ENCODE assay signal across 8 cellular contexts in genomic region chrX:56728321-56728720, GRCh38. TPM values are rescaled to one million over a fixed set of nuclear protein-coding genes. Genes with fewer than 3 reads are reported as not detected.
DNase-seq lines count a peak whose midpoint lies in the region; ATAC-seq, FAIRE-seq and TF ChIP-seq lines count a peak whose summit lies in the region.

No MANE protein-coding gene starts in this region.

- H2AFZ ChIP-seq in mammary epithelial cell (ENCODE audit: low read depth, low read length): no peak overlapping the region

- peak overlapping the region; percentile 71 for H3K4me2 ChIP-seq in mammary epithelial cell (ENCODE audit: insufficient read depth, low read depth, low read length)

- H3K4me1 ChIP-seq in mammary epithelial cell (ENCODE audit: insufficient read depth, low read length) (no peaks in the 10 kb centered on the region), pancreas (no peaks in the 10 kb centered on the region)

- peak; percentile 47 for FAIRE-seq in pancreas (lab: Jason Lieb, UNC)

- H3K27ac ChIP-seq in mammary epithelial cell (ENCODE audit: insufficient read depth, low read depth, low read length) (no peak overlapping the region), pancreas (no peak overlapping the region)

- H3K9ac ChIP-seq in mammary epithelial cell (ENCODE audit: insufficient read depth, low read length): no peak overlapping the region

- BruUV-seq in mammary epithelial cell (replicated peaks; lab: Mats Ljungman, UMichigan): no TSS peak

- in situ Hi-C loops in mammary epithelial cell (cut with MboI; ENCODE audit: low sequenced_read_pairs in 2 of 2): loop anchor here in 1 of 2 donors (25.0 kb wide), 1 partner anchor 441 kb away; no protein-coding TSS in a partner anchor

- peaks cover 30% of the 10 kb centered on the region for H3K79me2 ChIP-seq in mammary epithelial cell (ENCODE audit: insufficient read depth, low read length)

- dilution Hi-C loops in mammary epithelial cell (cut with HindIII; ENCODE audit: low sequenced_read_pairs): no loop called here

- 3% methylated on average over 2 of the region's 2 CpGs for WGBS in mammary epithelial cell (ENCODE audit: low coverage, missing lambda C conversion rate)
- WGBS in pancreas, 2 donors: 16 to 18% methylated on average over 2 of the region's 2 CpGs

- no peaks in the 10 kb centered on the region for H3K36me3 ChIP-seq in MG63
- no peaks in the 10 kb centered on the region for H3K36me3 ChIP-seq in mammary epithelial cell (ENCODE audit: insufficient read depth, low read length)
- no peaks in the 10 kb centered on the region for H3K36me3 ChIP-seq in pancreas
- no peaks in the 10 kb centered on the region for H3K36me3 ChIP-seq in H7 (replicated peaks; ENCODE audit: control insufficient read depth, insufficient read depth, low read length)

- peak; percentile 20 for DNase-seq in NCI-H1092 treated with DMSO at 0.1 percent for 48 hours (lab: John Stamatoyannopoulos, UW)
- no peak for DNase-seq in NCI-H1092 (lab: John Stamatoyannopoulos, UW)
- DNase-seq in MG63: no peak
- DNase-seq in mammary epithelial cell: no peak
- DNase-seq in pancreas: no peak
- no peak for DNase-seq in head of caudate nucleus
- DNase-seq in H7: no peak
- DNase-seq in activated effector memory CD4-positive, alpha-beta T cell treated with Interleukin-2 at 50 U/mL for 16 hours: no peak

- ATAC-seq in pancreas: peak in 3 of 4 donors; percentile 36 to 60 (median 43)

- CTCF ChIA-PET in mammary epithelial cell (lab: Charles Lee; ENCODE audit: low non-redundant PET): no interaction called here

- TF ChIP-seq CTCF in mammary epithelial cell (conservative IDR thresholded peaks at IDR 0.05 in 1 of 2, IDR thresholded peaks at IDR 0.05 in 1 of 2; ENCODE audit: extremely low read depth in 1 of 2, insufficient read depth in 1 of 2, low read depth in 1 of 2, low read length in 2 of 2) (no peak), pancreas (IDR thresholded peaks at IDR 0.05) (no peak)

- intact Hi-C loops in mammary epithelial cell (cut with micrococcal nuclease) (loop anchor here (2.0 to 5.0 kb wide), 4 partner anchors 164 to 511 kb away; partner anchors contain the start of gene KLF8), pancreas (cut with DNase I) (no loop called here), head of caudate nucleus (cut with DNase I) (no loop called here)

- H3K27me3 ChIP-seq in MG63 (no peaks in the 10 kb centered on the region), mammary epithelial cell (ENCODE audit: insufficient read depth, low read length) (peaks cover under 1% of the 10 kb centered on the region), pancreas (peaks cover 0 to 17% (median 0%) of the 10 kb centered on the region in 4 donors), H7 (ENCODE audit: control insufficient read depth, insufficient read depth, low read length) (no peaks in the 10 kb centered on the region)

- H3K4me3 ChIP-seq in MG63 (peak overlapping the region; percentile 63), mammary epithelial cell (replicated peaks in 1 of 3; ENCODE audit: insufficient read depth in 1 of 3, low read depth in 2 of 3, low read length in 3 of 3) (peak overlapping the region in 2 of 3 experiments; percentile 53 to 72), pancreas (peak overlapping the region in 2 of 4 donors; percentile 41 to 52), H7 (ENCODE audit: insufficient read depth, low read depth, low read length) (no peak overlapping the region; the same call in 1 of the 2 replicates)

- no peaks in the 10 kb centered on the region for H4K20me1 ChIP-seq in mammary epithelial cell (ENCODE audit: insufficient read depth, low read length)

- no peaks in the 10 kb centered on the region for H3K9me3 ChIP-seq in MG63
- no peaks in the 10 kb centered on the region for H3K9me3 ChIP-seq in mammary epithelial cell (replicated peaks; ENCODE audit: insufficient read depth, low read length)
- H3K9me3 ChIP-seq in pancreas: no peaks in the 10 kb centered on the region

RNA-seq across cellular contexts. Expression of gene NBDY, which starts 0.7 kb away (rescaled TPM):
- 5.4 and 9.2 TPM in 2 replicates for total RNA-seq in MG63 (2014; rRNA removed; shearing (Covaris generic); ENCODE audit: low replicate concordance)
- 10 to 100 TPM; 12.5 to 54.3 TPM for total RNA-seq in mammary epithelial cell
- 37.9 TPM for polyA plus RNA-seq in mammary epithelial cell
- polyA minus RNA-seq in mammary epithelial cell: 39.8 TPM
- total RNA-seq in pancreas: 10 to 100 TPM in 2 of 6 donors, 1 to 10 TPM in 4; 7.0 to 22.8 (median 9.1) TPM
- 10 to 100 TPM in 1 of 2 donors, 1 to 10 TPM in 1; 7.9 to 19.9 TPM for polyA plus RNA-seq in pancreas
- 7.5 and 12.0 TPM in 2 replicates for total RNA-seq in H7 (2014; rRNA removed; shearing (Covaris generic))
